12 cellular contexts compared by ENCODE assay signal in the genomic region with DNA sequence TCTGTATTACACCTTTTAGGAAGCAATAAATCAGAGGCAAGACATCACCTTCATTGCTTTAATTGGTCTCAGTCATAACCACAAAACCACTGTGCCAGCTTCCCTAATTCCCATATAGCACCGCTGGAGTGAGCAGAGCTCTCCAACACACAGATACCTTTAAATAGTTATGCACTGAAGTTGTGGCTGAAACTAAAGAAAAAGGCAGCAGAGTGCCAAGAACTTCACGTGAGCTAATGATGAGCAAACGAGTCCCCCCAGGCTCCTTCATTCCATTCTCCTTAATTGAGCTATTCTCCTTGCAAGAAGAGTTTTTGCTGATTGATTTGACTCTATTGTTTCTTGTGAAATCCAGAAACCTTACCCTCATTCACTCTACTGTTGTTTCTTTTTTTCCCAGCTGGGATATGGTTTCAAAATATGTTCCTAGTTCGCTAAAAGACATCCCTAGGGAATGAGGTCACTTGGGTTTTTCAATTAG.
DNase-seq lines count a peak whose midpoint lies in the region; ATAC-seq and TF ChIP-seq lines count a peak whose summit lies in the region.
"Had no signal": no experiment of that assay in that cellular context is flagged by ENCODE, and none has a peak within 500 bp of the region (broad histone marks: within the 10 kb centered on the region; RNA-seq: fewer than 3 reads in every experiment).

No MANE protein-coding gene starts in this region.

- peak; percentile 84 for DNase-seq in AG10803 (ENCODE audit: low read depth)
- peak; percentile 87 for DNase-seq in NCI-H2171 treated with DMSO at 0.1 percent for 48 hours (lab: John Stamatoyannopoulos, UW)
- peak; percentile 68 for DNase-seq in choroid plexus epithelial cell (ENCODE audit: low read depth)
- DNase-seq in medulla oblongata (ENCODE audit: extremely low spot score), result peak; percentile 7
- no peak for DNase-seq in HT-29 (ENCODE audit: low spot score)
- DNase-seq in stimulated activated naive CD8-positive, alpha-beta T cell treated with anti-CD3 and anti-CD28 coated beads, Interleukin-15, amount 100 ng/mL, for 72 hours, result no peak
- DNase-seq: activated B cell treated with CpG ODN at 0.5 μM for 24 hours; activated effector memory CD4-positive, alpha-beta T cell treated with Interleukin-2 at 50 U/mL for 16 hours; CD4-positive, alpha-beta memory T cell; NCI-H1105 had no signal

- no peaks in the 10 kb centered on the region for H3K4me1 Mint-ChIP-seq in stimulated activated naive CD8-positive, alpha-beta T cell treated with anti-CD3 and anti-CD28 coated beads, Interleukin-15, amount 100 ng/mL, for 72 hours
- H3K4me1 Mint-ChIP-seq: activated B cell treated with CpG ODN at 0.5 μM for 24 hours; CD4-positive, alpha-beta memory T cell had no signal

- no peaks in the 10 kb centered on the region for H3K27me3 Mint-ChIP-seq in stimulated activated naive CD8-positive, alpha-beta T cell treated with anti-CD3 and anti-CD28 coated beads, Interleukin-15, amount 100 ng/mL, for 72 hours
- H3K27me3 Mint-ChIP-seq: CD4-positive, alpha-beta memory T cell had no signal

- TF ChIP-seq CTCF in AG10803 (conservative IDR thresholded peaks at IDR 0.05; ENCODE audit: low read length) (no peak), choroid plexus epithelial cell (conservative IDR thresholded peaks at IDR 0.05; ENCODE audit: low read depth, low read length) (no peak)

- TF ChIP-seq POLR2A in GM18505 (IDR thresholded peaks at IDR 0.05; ENCODE audit: borderline replicate concordance, extremely low read depth, insufficient read depth, insufficient read length), result no peak

- H3K4me3 ChIP-seq in AG10803 (ENCODE audit: low read length) (no peak overlapping the region), choroid plexus epithelial cell (ENCODE audit: low read depth, low read length) (no peak overlapping the region)

- no peak for ATAC-seq in GM18505 (IDR thresholded peaks at IDR 0.05; ENCODE audit: unreplicated experiment)
- ATAC-seq in HG03045 (IDR thresholded peaks at IDR 0.05; ENCODE audit: unreplicated experiment), result no peak
- no peak for ATAC-seq in stimulated activated naive CD8-positive, alpha-beta T cell treated with anti-CD3 and anti-CD28 coated beads, Interleukin-15, amount 100 ng/mL, for 72 hours

- H3K4me3 Mint-ChIP-seq in stimulated activated naive CD8-positive, alpha-beta T cell treated with anti-CD3 and anti-CD28 coated beads, Interleukin-15, amount 100 ng/mL, for 72 hours, result no peak overlapping the region
- H3K4me3 Mint-ChIP-seq: activated B cell treated with CpG ODN at 0.5 μM for 24 hours; CD4-positive, alpha-beta memory T cell had no signal

- H3K9me3 Mint-ChIP-seq in stimulated activated naive CD8-positive, alpha-beta T cell treated with anti-CD3 and anti-CD28 coated beads, Interleukin-15, amount 100 ng/mL, for 72 hours, result no peaks in the 10 kb centered on the region
- H3K9me3 Mint-ChIP-seq: activated B cell treated with CpG ODN at 0.5 μM for 24 hours had no signal

- no peak overlapping the region for H3K27ac Mint-ChIP-seq in stimulated activated naive CD8-positive, alpha-beta T cell treated with anti-CD3 and anti-CD28 coated beads, Interleukin-15, amount 100 ng/mL, for 72 hours
- H3K27ac Mint-ChIP-seq: activated B cell treated with CpG ODN at 0.5 μM for 24 hours; CD4-positive, alpha-beta memory T cell had no signal

Comparison
In these comparisons a context has a peak if more than half of its experiments do, and no peak if none do; other contexts are left out.
1. DNase-seq: peak in AG10803 (single experiment), NCI-H2171 treated with DMSO at 0.1 percent for 48 hours (single experiment), choroid plexus epithelial cell (single experiment) and medulla oblongata (single experiment); none in HT-29 (single experiment) and stimulated activated naive CD8-positive, alpha-beta T cell treated with anti-CD3 and anti-CD28 coated beads, Interleukin-15, amount 100 ng/mL, for 72 hours (0 of 2).